30 cellular contexts compared by ENCODE assay signal in genomic region chr2:162697111-162697510, GRCh38.
"Had no signal": no experiment of that assay in that cellular context is flagged by ENCODE, and none has a peak within 500 bp of the region (broad histone marks: within the 10 kb centered on the region; RNA-seq: fewer than 3 reads in every experiment).

No MANE protein-coding gene starts in this region.

- ATAC-seq: activated T-cell treated with anti-CD3 and anti-CD28 coated beads, Interleukin-2, amount 50 U/mL, for 72 hours; body of pancreas; effector memory CD8-positive, alpha-beta T cell; foreskin keratinocyte; gastrocnemius medialis; heart left ventricle; WTC11 had no signal

- H3K9me3 ChIP-seq: body of pancreas, esophagus muscularis mucosa, gastrocnemius medialis, heart left ventricle had no signal

- FAIRE-seq: colon had no signal

- H3K4me3 ChIP-seq: body of pancreas, esophagus muscularis mucosa, gastrocnemius medialis, heart left ventricle had no signal

- H3K36me3 ChIP-seq: esophagus muscularis mucosa, gastrocnemius medialis, heart left ventricle had no signal

- H3K27me3 ChIP-seq: body of pancreas, esophagus muscularis mucosa, foreskin keratinocyte, gastrocnemius medialis, heart left ventricle had no signal

- H3K4me1 ChIP-seq: body of pancreas, esophagus muscularis mucosa, gastrocnemius medialis, heart left ventricle had no signal

- H3K27ac ChIP-seq: body of pancreas, esophagus muscularis mucosa, foreskin keratinocyte, gastrocnemius medialis, heart left ventricle, VCaP had no signal

- DNase-seq: activated CD4-positive, alpha-beta memory T cell treated with anti-CD3 and anti-CD28 coated beads, Interleukin-2, amount 10 ng/mL, durations not matched to agents 7 days and 5 days; activated CD4-positive, alpha-beta T cell treated with anti-CD3 and anti-CD28 coated beads for 1 hour; activated CD4-positive, alpha-beta T cell treated with anti-CD3 and anti-CD28 coated beads for 4 hours; activated CD4-positive, alpha-beta T cell treated with anti-CD3 and anti-CD28 coated beads, Interleukin-2, amount 10 ng/mL, durations not matched to agents 7 days and 5 days; activated CD4-positive, alpha-beta T cell treated with anti-CD3 and anti-CD28 coated beads, Interleukin-2, amount 50 U/mL, for 4 hours; activated CD8-positive, alpha-beta memory T cell treated with anti-CD3 and anti-CD28 coated beads, Interleukin-2, amount 50 U/mL, for 48 hours; activated gamma-delta T cell treated with Interleukin-2 at 50 U/mL for 16 hours; activated naive CD4-positive, alpha-beta T cell treated with anti-CD3 and anti-CD28 coated beads, Interleukin-2, amount 50 U/mL, for 16 hours; activated naive CD4-positive, alpha-beta T cell treated with Interleukin-2 at 50 U/mL for 16 hours; activated T-cell treated with anti-CD3 and anti-CD28 coated beads for 4 hours; activated T-cell treated with anti-CD3 and anti-CD28 coated beads, Interleukin-2, amount 50 U/mL, for 24 hours; activated T-cell treated with anti-CD3 and anti-CD28 coated beads, Interleukin-2, amount 50 U/mL, for 72 hours; amniotic stem cell; aorta; body of pancreas; caudate nucleus; cortex of kidney; dermis blood vessel endothelial cell; effector CD4-positive, alpha-beta T cell; effector memory CD8-positive, alpha-beta T cell; erythroblast; foreskin keratinocyte; gastrocnemius medialis; glutamatergic neuron; heart left ventricle; T-helper 2 cell had no signal
